In genomic region chr16:1180772-1181714, GRCh38 we compare ENCODE assay signal across 14 cellular contexts. TPM values are rescaled to one million over a fixed set of nuclear protein-coding genes. Genes with fewer than 3 reads are reported as not detected.
A peak's percentile ranks its signal among the peaks of the same experiment; 100 is the strongest.
DNase-seq lines count a peak whose midpoint lies in the region; ATAC-seq, FAIRE-seq and TF ChIP-seq lines count a peak whose summit lies in the region.
"Had no signal": no experiment of that assay in that cellular context is flagged by ENCODE, and none has a peak within 500 bp of the region (broad histone marks: within the 10 kb centered on the region; RNA-seq: fewer than 3 reads in every experiment).

No MANE protein-coding gene starts in this region.

- no peaks in the 10 kb centered on the region for H3K27me3 ChIP-seq in H7 (ENCODE audit: control insufficient read depth, insufficient read depth, low read length)
- H3K27me3 ChIP-seq in body of pancreas, result no peaks in the 10 kb centered on the region
- peaks cover 23 to 66% (median 55%) of the 10 kb centered on the region in 3 donors for H3K27me3 ChIP-seq in gastrocnemius medialis

- ATAC-seq in body of pancreas, result no peak
- ATAC-seq in gastrocnemius medialis, result peak; percentile 24 to 29
- ATAC-seq in HG03108 (IDR thresholded peaks at IDR 0.05; ENCODE audit: unreplicated experiment), result no peak
- no peak for ATAC-seq in GM21381 (IDR thresholded peaks at IDR 0.05; ENCODE audit: unreplicated experiment)

- H3K4me3 ChIP-seq in H7 (ENCODE audit: insufficient read depth, low read depth, low read length), result no peak overlapping the region
- H3K4me3 ChIP-seq in body of pancreas, result no peak overlapping the region
- H3K4me3 ChIP-seq in kidney (ENCODE audit: low read length in 2 of 2), result no peak overlapping the region
- no peak overlapping the region for H3K4me3 ChIP-seq in gastrocnemius medialis

- TF ChIP-seq CTCF in body of pancreas (IDR thresholded peaks at IDR 0.05) (no peak), kidney (IDR thresholded peaks at IDR 0.05; ENCODE audit: borderline replicate concordance, extremely low read depth, insufficient read depth) (no peak), gastrocnemius medialis (IDR thresholded peaks at IDR 0.05 in 4 of 5, conservative IDR thresholded peaks at IDR 0.05 in 1 of 5) (no peak), D721Med (IDR thresholded peaks at IDR 0.05; ENCODE audit: insufficient read depth, missing control alignments) (no peak)

- intact Hi-C loops in body of pancreas (cut with DNase I), result no loop called here
- intact Hi-C loops in kidney (cut with DNase I), result no loop called here
- intact Hi-C loops in gastrocnemius medialis (cut with DNase I; ENCODE audit: low total_unique reads), result no loop called here

- in situ Hi-C loops in gastrocnemius medialis (cut with MboI; ENCODE audit: low sequenced_read_pairs in 4 of 4), result no loop called here

- H3K27ac ChIP-seq in body of pancreas (peak overlapping the region; percentile 56 to 82 (median 74)), kidney (ENCODE audit: low read depth in 2 of 2, low read length in 2 of 2) (peak overlapping the region; percentile 89 to 90), gastrocnemius medialis (peak overlapping the region; percentile 41 to 63 (median 55))

- DNase-seq in H7, result peak; percentile 73
- peak in 1 of 4 donors; percentile 33 for DNase-seq in body of pancreas
- no peak for DNase-seq in kidney
- peak in 1 of 2 donors; percentile 23 for DNase-seq in gastrocnemius medialis
- no peak for DNase-seq in D721Med (ENCODE audit: insufficient read length, low spot score)
- DNase-seq in NCI-H1436 treated with DMSO at 0.1 percent for 48 hours (lab: John Stamatoyannopoulos, UW), result no peak
- DNase-seq: activated CD4-positive, alpha-beta T cell treated with anti-CD3 and anti-CD28 coated beads, Interleukin-2, amount 50 U/mL, for 1 hour; activated naive CD4-positive, alpha-beta T cell treated with anti-CD3 and anti-CD28 coated beads, Interleukin-2, amount 50 U/mL, for 16 hours; KBM-7; NCI-H446 treated with DMSO at 0.1 percent for 48 hours had no signal

- 66 to 78% methylated on average over 4 to 45 of the region's 45 CpGs for WGBS in body of pancreas, 2 donors

- H3K36me3 ChIP-seq in H7 (replicated peaks; ENCODE audit: control insufficient read depth, insufficient read depth, low read length) (no peaks in the 10 kb centered on the region), body of pancreas (replicated peaks in 1 of 2; ENCODE audit: insufficient read depth in 1 of 2, low read depth in 2 of 2) (no peaks in the 10 kb centered on the region), kidney (ENCODE audit: control insufficient read depth in 1 of 2, insufficient read depth in 2 of 2, low read length in 2 of 2) (no peaks in the 10 kb centered on the region), gastrocnemius medialis (no peaks in the 10 kb centered on the region)

- no peak overlapping the region for H3K9ac ChIP-seq in kidney (ENCODE audit: low read length in 2 of 2)

- H3K4me1 ChIP-seq in body of pancreas, result peaks cover 27% of the 10 kb centered on the region
- peaks cover 21 to 30% of the 10 kb centered on the region in 2 donors for H3K4me1 ChIP-seq in kidney (ENCODE audit: control insufficient read depth in 1 of 2, insufficient read depth in 1 of 2, low read depth in 1 of 2, low read length in 2 of 2)
- H3K4me1 ChIP-seq in gastrocnemius medialis, result peaks cover 0 to 7% of the 10 kb centered on the region in 2 donors

- TF ChIP-seq POLR2A in body of pancreas (IDR thresholded peaks at IDR 0.05), result no peak
- no peak for TF ChIP-seq POLR2A in gastrocnemius medialis (IDR thresholded peaks at IDR 0.05)

- FAIRE-seq in kidney (lab: Jason Lieb, UNC), result no peak
- FAIRE-seq in D721Med (lab: Jason Lieb, UNC), result no peak
- FAIRE-seq: endothelial cell of umbilical vein had no signal

- H3K9me3 ChIP-seq in body of pancreas (no peaks in the 10 kb centered on the region), kidney (ENCODE audit: control insufficient read depth in 1 of 2, low read length in 2 of 2) (no peaks in the 10 kb centered on the region), gastrocnemius medialis (no peaks in the 10 kb centered on the region)

RNA-seq across cellular contexts. Expression of gene CACNA1H, which starts 28.1 kb away (rescaled TPM):
- 24.8 and 27.3 TPM in 2 replicates for total RNA-seq in H7 (2014; rRNA removed; shearing (Covaris generic))
- 10 to 100 TPM in 1 of 2 donors, 1 to 10 TPM in 1; 7.3 to 15.2 TPM for total RNA-seq in body of pancreas
- 20.6 TPM for total RNA-seq in kidney
- polyA plus RNA-seq in kidney (ENCODE audit: insufficient read depth, low read depth, low replicate concordance), result 6.4 TPM
- 10 to 100 TPM in 1 of 4 donors, 1 to 10 TPM in 3; 3.7 to 12.8 (median 4.5) TPM for total RNA-seq in gastrocnemius medialis
- total RNA-seq: endothelial cell of umbilical vein had no signal

RNA-seq across cellular contexts. Expression of gene TPSG1, which starts 44.0 kb away (rescaled TPM):
- not detected in 2 replicates for total RNA-seq in H7 (2014; rRNA removed; shearing (Covaris generic))
- total RNA-seq in body of pancreas (not detected), kidney (3.4 TPM), gastrocnemius medialis (under 1 TPM in 1 of 4 donors, not detected in 3; 0.29 TPM)
- polyA plus RNA-seq in kidney (ENCODE audit: insufficient read depth, low read depth, low replicate concordance), result 0.86 TPM
- total RNA-seq: endothelial cell of umbilical vein, SK-MEL-5 had no signal
- polyA plus RNA-seq: endothelial cell of umbilical vein had no signal

RNA-seq across cellular contexts. Expression of gene TPSB2, which starts 48.9 kb away (rescaled TPM):
- not detected in 2 replicates for total RNA-seq in H7 (2014; rRNA removed; shearing (Covaris generic))
- total RNA-seq in body of pancreas, result 10 to 100 TPM in 1 of 2 donors, 1 to 10 TPM in 1; 4.4 to 21.8 TPM
- 141 TPM for total RNA-seq in kidney
- polyA plus RNA-seq in kidney (ENCODE audit: insufficient read depth, low read depth, low replicate concordance), result not detected
- total RNA-seq in gastrocnemius medialis, result 10 to 100 TPM in 2 of 4 donors, 1 to 10 TPM in 2; 3.7 to 14.3 (median 9.5) TPM
- total RNA-seq: endothelial cell of umbilical vein, SK-MEL-5 had no signal
- polyA plus RNA-seq: endothelial cell of umbilical vein had no signal

RNA-seq across cellular contexts. Expression of gene TPSAB1, which starts 59.5 kb away (rescaled TPM):
- total RNA-seq in H7 (2014; rRNA removed; shearing (Covaris generic)), result not detected in 2 replicates
- total RNA-seq in body of pancreas, result 10 to 100 TPM; 23.6 to 53.4 TPM
- 156 TPM for total RNA-seq in kidney
- 1.6 TPM for polyA plus RNA-seq in kidney (ENCODE audit: insufficient read depth, low read depth, low replicate concordance)
- total RNA-seq in gastrocnemius medialis, result 10 to 100 TPM in 1 of 4 donors, 1 to 10 TPM in 3; 3.3 to 14.9 (median 7.8) TPM
- total RNA-seq: endothelial cell of umbilical vein, SK-MEL-5 had no signal
- polyA plus RNA-seq: endothelial cell of umbilical vein had no signal

Comparison
In these comparisons a context has a peak if more than half of its experiments do, and no peak if none do; other contexts are left out.
1. ATAC-seq: peak in gastrocnemius medialis (2 of 2); none in body of pancreas (single experiment), HG03108 (single experiment) and GM21381 (single experiment).
2. Peak in every context shown above with its lines, with median percentiles within 50 percentile points of each other: H3K27ac ChIP-seq.